In the genomic region with DNA sequence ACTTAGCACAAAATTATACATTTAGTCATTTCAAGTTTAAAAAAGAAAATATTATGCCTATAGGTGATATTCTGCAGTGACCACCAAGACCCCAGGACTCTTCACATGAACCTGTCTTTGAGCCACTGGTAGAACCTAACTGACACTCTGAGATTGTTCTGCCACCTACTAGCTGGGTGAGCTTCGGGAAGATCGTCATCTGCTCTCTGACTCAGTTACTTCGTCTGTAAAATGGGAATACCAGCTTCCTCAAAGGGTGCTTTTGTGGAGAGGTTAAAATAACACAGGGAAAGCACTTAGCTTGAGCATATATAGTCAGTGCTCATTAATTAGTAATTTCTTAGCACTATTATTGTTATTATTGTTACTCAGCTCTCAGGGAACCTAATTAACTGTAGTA, we compare ENCODE assay signal across 17 cellular contexts.
A peak's percentile ranks its signal among the peaks of the same experiment; 100 is the strongest.
DNase-seq lines count a peak whose midpoint lies in the region; TF ChIP-seq lines count a peak whose summit lies in the region.
"Had no signal": no experiment of that assay in that cellular context is flagged by ENCODE, and none has a peak within 500 bp of the region (broad histone marks: within the 10 kb centered on the region; RNA-seq: fewer than 3 reads in every experiment).

No MANE protein-coding gene starts in this region.

- H3K4me1 ChIP-seq in ascending aorta (peaks cover 0 to 29% of the 10 kb centered on the region in 2 donors), muscle layer of colon (ENCODE audit: insufficient read depth, low read length) (peaks cover 59% of the 10 kb centered on the region), suprapubic skin (peaks cover 34% of the 10 kb centered on the region)

- H3K27ac Mint-ChIP-seq in HFFc6 = peak overlapping the region; percentile 74
- no peak overlapping the region for H3K27ac Mint-ChIP-seq in immature natural killer cell

- H3K27me3 Mint-ChIP-seq in HFFc6 (ENCODE audit: insufficient read depth) = no peaks in the 10 kb centered on the region; the same call in 1 of the 2 replicates
- H3K27me3 Mint-ChIP-seq in immature natural killer cell (ENCODE audit: low read depth in 3 of 3) = peaks cover 0 to 2% (median 1%) of the 10 kb centered on the region in 3 donors

- H3K4me1 Mint-ChIP-seq in HFFc6 (ENCODE audit: low read depth) (peaks cover 70% of the 10 kb centered on the region), immature natural killer cell (peaks cover 21 to 24% of the 10 kb centered on the region in 2 donors)

- H3K9me3 ChIP-seq in ascending aorta (no peaks in the 10 kb centered on the region), muscle layer of colon (ENCODE audit: low read length) (no peaks in the 10 kb centered on the region), suprapubic skin (no peaks in the 10 kb centered on the region)
- H3K9me3 ChIP-seq: HAP-1 had no signal

- H3K27me3 ChIP-seq in ascending aorta = no peaks in the 10 kb centered on the region
- no peaks in the 10 kb centered on the region for H3K27me3 ChIP-seq in muscle layer of colon (ENCODE audit: control insufficient read depth in 1 of 2, insufficient read depth in 2 of 2, low read length in 2 of 2)
- no peaks in the 10 kb centered on the region for H3K27me3 ChIP-seq in suprapubic skin

- peak overlapping the region; percentile 81 to 92 for H3K27ac ChIP-seq in ascending aorta
- H3K27ac ChIP-seq in muscle layer of colon (ENCODE audit: low read depth, low read length) = peak overlapping the region; percentile 85
- peak overlapping the region; percentile 83 for H3K27ac ChIP-seq in suprapubic skin
- H3K27ac ChIP-seq: HL-60 had no signal

- 97% methylated on average over 3 of the region's 3 CpGs for WGBS in suprapubic skin

- H3K4me3 Mint-ChIP-seq in HFFc6 (no peak overlapping the region), immature natural killer cell (no peak overlapping the region)

- H3K36me3 ChIP-seq in ascending aorta (no peaks in the 10 kb centered on the region), muscle layer of colon (ENCODE audit: insufficient read depth, low read length) (no peaks in the 10 kb centered on the region), suprapubic skin (no peaks in the 10 kb centered on the region)
- H3K36me3 ChIP-seq: HAP-1 had no signal

- no peak for TF ChIP-seq EP300 in suprapubic skin (IDR thresholded peaks at IDR 0.05)

- no peaks in the 10 kb centered on the region for H3K9me3 Mint-ChIP-seq in HFFc6
- H3K9me3 Mint-ChIP-seq in immature natural killer cell = no peaks in the 10 kb centered on the region

- TF ChIP-seq CTCF in HFFc6 (IDR thresholded peaks at IDR 0.05) (no peak), ascending aorta (IDR thresholded peaks at IDR 0.05) (no peak), suprapubic skin (IDR thresholded peaks at IDR 0.05) (no peak)

- intact Hi-C loops in ascending aorta (cut with DNase I) = no loop called here

- DNase-seq in HFFc6 = no peak
- no peak for DNase-seq in ascending aorta (ENCODE audit: low spot score in 2 of 2)
- DNase-seq in suprapubic skin (ENCODE audit: low spot score in 2 of 2) = no peak
- DNase-seq in NCI-H748 treated with DMSO at 0.1 percent for 48 hours (lab: John Stamatoyannopoulos, UW) = no peak
- DNase-seq in immature natural killer cell = no peak
- no peak for DNase-seq in NOMO-1 (lab: John Stamatoyannopoulos, UW; ENCODE audit: unreplicated experiment in 2 of 2)
- DNase-seq: activated effector memory CD4-positive, alpha-beta T cell treated with Interleukin-2 at 50 U/mL for 16 hours; amniotic stem cell; cerebellar nuclear complex; effector CD8-positive, alpha-beta T cell; KG1; NCI-H1092; NCI-H526; PC-3 had no signal

- no peak overlapping the region for H3K4me3 ChIP-seq in ascending aorta
- H3K4me3 ChIP-seq in muscle layer of colon (ENCODE audit: low read depth in 1 of 2, low read length in 2 of 2) = no peak overlapping the region
- no peak overlapping the region for H3K4me3 ChIP-seq in suprapubic skin

- no peak overlapping the region for H3K9ac ChIP-seq in muscle layer of colon (ENCODE audit: low read length)

- H3K36me3 Mint-ChIP-seq in HFFc6 (ENCODE audit: low read depth) (no peaks in the 10 kb centered on the region), immature natural killer cell (peaks cover 0 to 3% (median 0%) of the 10 kb centered on the region in 3 donors)

- TF ChIP-seq POLR2A in suprapubic skin (IDR thresholded peaks at IDR 0.05) = no peak
